23 cellular contexts compared by ENCODE assay signal in genomic region chr2:64492272-64492671, GRCh38.
"Had no signal": no experiment of that assay in that cellular context is flagged by ENCODE, and none has a peak within 500 bp of the region (broad histone marks: within the 10 kb centered on the region; RNA-seq: fewer than 3 reads in every experiment).

No MANE protein-coding gene starts in this region.

- DNase-seq: activated CD4-positive, alpha-beta T cell treated with anti-CD3 and anti-CD28 coated beads for 48 hours; activated CD4-positive, alpha-beta T cell treated with anti-CD3 and anti-CD28 coated beads, Interleukin-2, amount 50 U/mL, for 4 hours; activated CD4-positive, CD25-positive, alpha-beta regulatory T cell treated with anti-CD3 and anti-CD28 coated beads, Interleukin-2, amount 50 U/mL, for 72 hours; activated CD8-positive, alpha-beta memory T cell treated with anti-CD3 and anti-CD28 coated beads, Interleukin-2, amount 50 U/mL, for 48 hours; activated CD8-positive, alpha-beta T cell treated with anti-CD3 and anti-CD28 coated beads, Interleukin-2, amount 10 ng/mL, durations not matched to agents 7 days and 5 days; activated T-cell treated with anti-CD3 and anti-CD28 coated beads, Interleukin-2, amount 50 U/mL, for 1 hour; aorta; brain microvascular endothelial cell; MG63; MV-4-11; NCI-H1092 treated with DMSO at 0.1 percent for 48 hours; NCI-H1417 treated with DMSO at 0.1 percent for 48 hours; NCI-H1694; NCI-H2029; NCI-H2107; NCI-H510A treated with DMSO at 0.1 percent for 48 hours; NK-92 treated with Interleukin-12 subunit alpha and Interleukin-12 subunit beta, amount 100 ng/mL, for 24 hours; OCI-M1; Right ventricle myocardium superior; SJCRH30; SK-N-SH; T-helper 1 cell had no signal

- H3K4me3 Mint-ChIP-seq: activated CD8-positive, alpha-beta T cell treated with anti-CD3 and anti-CD28 coated beads, Interleukin-2, amount 10 ng/mL, durations not matched to agents 7 days and 5 days; activated naive CD4-positive, alpha-beta T cell treated with anti-CD3 and anti-CD28 coated beads, Interleukin-2, amount 50 U/mL, for 24 hours had no signal

- H3K27ac Mint-ChIP-seq: activated CD8-positive, alpha-beta T cell treated with anti-CD3 and anti-CD28 coated beads, Interleukin-2, amount 10 ng/mL, durations not matched to agents 7 days and 5 days; activated naive CD4-positive, alpha-beta T cell treated with anti-CD3 and anti-CD28 coated beads, Interleukin-2, amount 50 U/mL, for 24 hours had no signal

- H3K36me3 Mint-ChIP-seq: activated naive CD4-positive, alpha-beta T cell treated with anti-CD3 and anti-CD28 coated beads, Interleukin-2, amount 50 U/mL, for 24 hours had no signal

- H3K9me3 Mint-ChIP-seq: activated naive CD4-positive, alpha-beta T cell treated with anti-CD3 and anti-CD28 coated beads, Interleukin-2, amount 50 U/mL, for 24 hours had no signal
